In the genomic region with DNA sequence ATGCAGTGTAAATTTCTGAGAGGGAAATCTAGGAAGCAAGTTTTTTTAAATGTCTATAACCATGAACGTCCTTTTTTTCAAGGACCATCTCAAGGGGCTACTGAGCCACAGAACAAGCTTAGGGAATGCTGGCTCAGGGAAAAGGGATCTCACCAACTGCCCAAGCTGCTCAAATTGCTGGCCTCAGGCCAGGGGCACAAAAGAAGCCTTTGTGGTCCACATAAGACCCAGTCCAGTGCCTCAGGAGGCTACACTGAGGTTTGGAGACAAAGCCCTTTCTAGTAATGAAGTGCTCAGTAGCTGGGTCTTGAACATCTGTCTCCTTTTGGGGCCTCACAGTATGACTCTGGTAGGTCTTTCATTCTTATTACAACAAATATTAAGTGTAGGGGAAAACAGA, we compare ENCODE assay signal across 26 cellular contexts.
"Had no signal": no experiment of that assay in that cellular context is flagged by ENCODE, and none has a peak within 500 bp of the region (broad histone marks: within the 10 kb centered on the region; RNA-seq: fewer than 3 reads in every experiment).

No MANE protein-coding gene starts in this region.

- H3K27ac ChIP-seq: VCaP had no signal

- DNase-seq: activated B cell treated with CpG ODN at 0.5 μM for 24 hours; activated CD4-positive, alpha-beta memory T cell treated with anti-CD3 and anti-CD28 coated beads for 36 hours; activated CD4-positive, alpha-beta T cell treated with anti-CD3 and anti-CD28 coated beads for 4 hours; activated CD4-positive, alpha-beta T cell treated with anti-CD3 and anti-CD28 coated beads, Interleukin-2, amount 50 U/mL, for 1 hour; activated CD4-positive, CD25-positive, alpha-beta regulatory T cell treated with anti-CD3 and anti-CD28 coated beads, Interleukin-2, amount 50 U/mL, for 72 hours; activated CD8-positive, alpha-beta memory T cell treated with anti-CD3 and anti-CD28 coated beads, Interleukin-2, amount 50 U/mL, for 4 hours; activated gamma-delta T cell treated with Interleukin-2 at 50 U/mL for 16 hours; activated naive CD4-positive, alpha-beta T cell treated with anti-CD3 and anti-CD28 coated beads, Interleukin-2, amount 10 ng/mL, durations not matched to agents 7 days and 5 days; activated naive CD8-positive, alpha-beta T cell treated with anti-CD3 and anti-CD28 coated beads, Interleukin-2, amount 50 U/mL, for 24 hours; activated T-cell treated with anti-CD3 and anti-CD28 coated beads for 4 hours; activated T-cell treated with anti-CD3 and anti-CD28 coated beads, Interleukin-2, amount 50 U/mL, for 4 hours; central memory CD4-positive, alpha-beta T cell; NCI-H1092 treated with DMSO at 0.1 percent for 48 hours; NCI-H146; NCI-H187; NCI-H2029 treated with DMSO at 0.1 percent for 48 hours; NCI-H2107; NCI-H226; NCI-H446 treated with DMSO at 0.1 percent for 48 hours; NCI-H524; SHP77 treated with DMSO at 0.1 percent for 48 hours; SW 1271; T-helper 1 cell; T-helper 2 cell; T-helper 9 cell had no signal
